Comparison of ENCODE assay signal across 9 cellular contexts in genomic region chr5:143019614-143020515, GRCh38.
A peak's percentile ranks its signal among the peaks of the same experiment; 100 is the strongest.
DNase-seq lines count a peak whose midpoint lies in the region; ATAC-seq and TF ChIP-seq lines count a peak whose summit lies in the region.
"Had no signal": no experiment of that assay in that cellular context is flagged by ENCODE, and none has a peak within 500 bp of the region (broad histone marks: within the 10 kb centered on the region; RNA-seq: fewer than 3 reads in every experiment).

No MANE protein-coding gene starts in this region.

- CTCF ChIA-PET in SK-N-SH (lab: Yijun Ruan, JAX): interaction anchor here (0.7 kb wide), 1 partner anchor 805 kb away, joined by 4 read pairs; no protein-coding TSS in a partner anchor

- H3K9ac ChIP-seq in SK-N-SH (no peak overlapping the region), HUES64 (ENCODE audit: low read depth, low read length) (no peak overlapping the region)

- H3K4me2 ChIP-seq in SK-N-SH: no peak overlapping the region

- H3K9me3 Mint-ChIP-seq in nephron progenitor cell: peaks cover 7% of the 10 kb centered on the region

- TF ChIP-seq EP300 in SK-N-SH (IDR thresholded peaks at IDR 0.05; ENCODE audit: borderline replicate concordance in 1 of 2, low read depth in 1 of 2, low read length in 1 of 2): no peak

- no peaks in the 10 kb centered on the region for H3K9me2 ChIP-seq in SK-N-SH

- no peak for TF ChIP-seq CTCF in SK-N-SH (IDR thresholded peaks at IDR 0.05)
- no peak for TF ChIP-seq CTCF in nephron progenitor cell (IDR thresholded peaks at IDR 0.05)
- no peak for TF ChIP-seq CTCF in brain microvascular endothelial cell (IDR thresholded peaks at IDR 0.05; ENCODE audit: low read depth, low read length, missing control alignments)

- no peak for TF ChIP-seq RAD21 in SK-N-SH (IDR thresholded peaks at IDR 0.05; ENCODE audit: low read length)

- WGBS in SK-N-SH (ENCODE audit: low lambda C conversion rate): 93% methylated on average over 5 of the region's 7 CpGs
- WGBS in HUES64: 80% methylated on average over 7 of the region's 7 CpGs

- ATAC-seq in SK-N-SH treated with all-trans-retinoic acid at 6 μM for 48 hours: no peak
- ATAC-seq in GM21737 (IDR thresholded peaks at IDR 0.05; ENCODE audit: unreplicated experiment): peak; percentile 81

- H3K4me1 ChIP-seq in SK-N-SH (ENCODE audit: control insufficient read depth in 1 of 2, insufficient read depth in 2 of 2, low read depth in 1 of 2, low read length in 1 of 2) (peaks cover 4 to 33% of the 10 kb centered on the region in 2 experiments; a peak in 2 of 4 replicates), HUES64 (ENCODE audit: insufficient read depth, low read length) (peaks cover 20% of the 10 kb centered on the region)

- H3K4me3 ChIP-seq in SK-N-SH (ENCODE audit: low read depth in 2 of 2, low read length in 1 of 2) (no peak overlapping the region), HUES64 (ENCODE audit: low read length) (no peak overlapping the region), brain microvascular endothelial cell (ENCODE audit: low read depth, low read length) (no peak overlapping the region)

- DNase-seq in SK-N-SH (no peak), nephron progenitor cell (no peak), NCI-H226 (no peak), superior temporal gyrus (ENCODE audit: extremely low spot score) (no peak), brain microvascular endothelial cell (no peak)
- DNase-seq: NCI-H1930 had no signal

- no peaks in the 10 kb centered on the region for H3K27me3 Mint-ChIP-seq in nephron progenitor cell (ENCODE audit: low read depth, poor library complexity)

- H3K4me3 Mint-ChIP-seq in nephron progenitor cell: no peak overlapping the region

- no peaks in the 10 kb centered on the region for H3K79me2 ChIP-seq in SK-N-SH (ENCODE audit: insufficient read depth)

- peaks cover 40% of the 10 kb centered on the region for H3K4me1 Mint-ChIP-seq in nephron progenitor cell

- no peak overlapping the region for H2AFZ ChIP-seq in SK-N-SH (ENCODE audit: low read depth)

- peaks cover 7% of the 10 kb centered on the region for H3K36me3 Mint-ChIP-seq in nephron progenitor cell (ENCODE audit: low read depth)

- H3F3A ChIP-seq in SK-N-SH (replicated peaks; ENCODE audit: insufficient read depth): no peaks in the 10 kb centered on the region

- H3K27me3 ChIP-seq in SK-N-SH (ENCODE audit: insufficient read depth): no peaks in the 10 kb centered on the region
- no peaks in the 10 kb centered on the region for H3K27me3 ChIP-seq in HUES64 (ENCODE audit: insufficient read depth, low read length)
- H3K27me3 ChIP-seq in brain microvascular endothelial cell (replicated peaks): no peaks in the 10 kb centered on the region

- H3K27ac Mint-ChIP-seq in nephron progenitor cell: peak overlapping the region; percentile 75

- H3K27ac ChIP-seq in SK-N-SH (ENCODE audit: low read depth in 2 of 2, low read length in 1 of 2): no peak overlapping the region
- peak overlapping the region; percentile 61; the same call in 1 of the 2 replicates for H3K27ac ChIP-seq in HUES64 (ENCODE audit: low read depth, low read length)
- H3K27ac ChIP-seq in brain microvascular endothelial cell: no peak overlapping the region

- H3K9me3 ChIP-seq in SK-N-SH (no peaks in the 10 kb centered on the region), HUES64 (ENCODE audit: insufficient read depth, low read depth, low read length) (no peaks in the 10 kb centered on the region)

- H3K36me3 ChIP-seq in SK-N-SH (replicated peaks in 1 of 2; ENCODE audit: control insufficient read depth in 1 of 2, insufficient read depth in 2 of 2, low read length in 1 of 2) (peaks cover 0 to 17% of the 10 kb centered on the region in 2 experiments), HUES64 (ENCODE audit: insufficient read depth, low read length) (no peaks in the 10 kb centered on the region; the same call in 1 of the 2 replicates), brain microvascular endothelial cell (replicated peaks) (no peaks in the 10 kb centered on the region)

- POLR2A ChIA-PET in SK-N-SH (lab: Yijun Ruan, JAX): no interaction called here

- no peaks in the 10 kb centered on the region for H4K20me1 ChIP-seq in SK-N-SH (ENCODE audit: insufficient read depth)

- in situ Hi-C loops in brain microvascular endothelial cell (cut with HindIII; ENCODE audit: low pct_ligation_motif_present, low sequenced_read_pairs): no loop called here

TF ChIP-seq in SK-N-SH, 30 proteins besides CTCF, POLR2A, EP300 and RAD21:
- TF ChIP-seq CHD2 (IDR thresholded peaks at IDR 0.05; ENCODE audit: low read length, partially characterized antibody) (no peak), YY1 (IDR thresholded peaks at IDR 0.05; ENCODE audit: low read depth) (no peak), IRF3 (IDR thresholded peaks at IDR 0.05; ENCODE audit: low read depth, low read length) (0 out of 2 replicates have a peak, but pooled peaks have one; percentile 6), SIN3A (IDR thresholded peaks at IDR 0.05; ENCODE audit: borderline replicate concordance, low read depth, low read length) (no peak), GATA2 (CRISPR knock-in tag; IDR thresholded peaks at IDR 0.05) (no peak), FOSL2 (IDR thresholded peaks at IDR 0.05; ENCODE audit: borderline replicate concordance, low read depth) (no peak), TEAD4 (IDR thresholded peaks at IDR 0.05; ENCODE audit: borderline replicate concordance, insufficient read depth) (no peak), NFIC (IDR thresholded peaks at IDR 0.05; ENCODE audit: borderline replicate concordance) (no peak), RCOR1 (IDR thresholded peaks at IDR 0.05; ENCODE audit: low read length) (peak; percentile 21; the same call in 1 of the 2 replicates), SMC3 (IDR thresholded peaks at IDR 0.05; ENCODE audit: low read depth, low read length) (no peak), EZH2phosphoT487 (IDR thresholded peaks at IDR 0.05; ENCODE audit: borderline replicate concordance, low read depth) (no peak)

TF ChIP-seq in SK-N-SH treated with all-trans-retinoic acid at 6 μM for 48 hours, 23 proteins besides CTCF, POLR2A, EP300 and RAD21:
- TF ChIP-seq TSHZ2 (CRISPR knock-in tag; IDR thresholded peaks at IDR 0.05) (no peak), ZNF70 (CRISPR knock-in tag; IDR thresholded peaks at IDR 0.05) (no peak), CSDC2 (CRISPR knock-in tag; IDR thresholded peaks at IDR 0.05) (no peak), CREB5 (CRISPR knock-in tag; IDR thresholded peaks at IDR 0.05; ENCODE audit: low read depth) (no peak), ZFP30 (CRISPR knock-in tag; IDR thresholded peaks at IDR 0.05) (no peak), ZNF565 (CRISPR knock-in tag; conservative IDR thresholded peaks at IDR 0.05; ENCODE audit: low read depth) (no peak), PPARA (CRISPR knock-in tag; IDR thresholded peaks at IDR 0.05; ENCODE audit: borderline replicate concordance) (no peak), RARB (CRISPR knock-in tag; IDR thresholded peaks at IDR 0.05) (no peak), ZNF8 (CRISPR knock-in tag; IDR thresholded peaks at IDR 0.05) (no peak), TCF4 (CRISPR knock-in tag; IDR thresholded peaks at IDR 0.05; ENCODE audit: borderline replicate concordance) (no peak)
